ENCODE assay signal across 9 cellular contexts in genomic region chr4:38914859-38915258, GRCh38. TPM values are rescaled to one million over a fixed set of nuclear protein-coding genes. Genes with fewer than 3 reads are reported as not detected.
A peak's percentile ranks its signal among the peaks of the same experiment; 100 is the strongest.
DNase-seq lines count a peak whose midpoint lies in the region; ATAC-seq and TF ChIP-seq lines count a peak whose summit lies in the region.
"Had no signal": no experiment of that assay in that cellular context is flagged by ENCODE, and none has a peak within 500 bp of the region (broad histone marks: within the 10 kb centered on the region; RNA-seq: fewer than 3 reads in every experiment).

No MANE protein-coding gene starts in this region.

- H3K9me3 Mint-ChIP-seq in activated CD4-positive, alpha-beta T cell treated with anti-CD3 and anti-CD28 coated beads, Interleukin-2, amount 10 ng/mL, durations not matched to agents 7 days and 5 days, result no peaks in the 10 kb centered on the region
- H3K9me3 Mint-ChIP-seq in activated B cell treated with CpG ODN at 0.5 μM for 24 hours, result no peaks in the 10 kb centered on the region
- peaks cover 4% of the 10 kb centered on the region for H3K9me3 Mint-ChIP-seq in neural crest cell

- no peaks in the 10 kb centered on the region for H3K36me3 Mint-ChIP-seq in activated CD4-positive, alpha-beta T cell treated with anti-CD3 and anti-CD28 coated beads, Interleukin-2, amount 10 ng/mL, durations not matched to agents 7 days and 5 days (ENCODE audit: low read depth)
- no peaks in the 10 kb centered on the region for H3K36me3 Mint-ChIP-seq in activated B cell treated with CpG ODN at 0.5 μM for 24 hours (ENCODE audit: low read depth)
- H3K36me3 Mint-ChIP-seq in neural crest cell (ENCODE audit: low read depth), result peaks cover 6% of the 10 kb centered on the region

- peaks cover 12% of the 10 kb centered on the region for H3K4me1 Mint-ChIP-seq in activated CD4-positive, alpha-beta T cell treated with anti-CD3 and anti-CD28 coated beads, Interleukin-2, amount 10 ng/mL, durations not matched to agents 7 days and 5 days
- H3K4me1 Mint-ChIP-seq in activated B cell treated with CpG ODN at 0.5 μM for 24 hours, result peaks cover 8% of the 10 kb centered on the region
- no peaks in the 10 kb centered on the region for H3K4me1 Mint-ChIP-seq in neural crest cell

- ATAC-seq in HG02610 (IDR thresholded peaks at IDR 0.05; ENCODE audit: unreplicated experiment), result peak; percentile 69
- no peak for ATAC-seq in activated B cell treated with CpG ODN at 0.5 μM for 24 hours (ENCODE audit: low read depth)
- no peak for ATAC-seq in Right ventricle myocardium inferior

- TF ChIP-seq CTCF in activated B cell treated with CpG ODN at 0.5 μM for 24 hours (IDR thresholded peaks at IDR 0.05), result no peak
- no peak for TF ChIP-seq CTCF in neural crest cell (conservative IDR thresholded peaks at IDR 0.05)

- POLR2A ChIA-PET in activated CD4-positive, alpha-beta T cell treated with anti-CD3 and anti-CD28 coated beads, Interleukin-2, amount 10 ng/mL, durations not matched to agents 7 days and 5 days (lab: Charles Lee), result no interaction called here
- POLR2A ChIA-PET in activated B cell treated with CpG ODN at 0.5 μM for 24 hours (lab: Charles Lee), result interaction anchor here (0.6 kb wide), 1 partner anchor 439 kb away, joined by 6 read pairs; no protein-coding TSS in a partner anchor

- DNase-seq in activated CD4-positive, alpha-beta T cell treated with anti-CD3 and anti-CD28 coated beads, Interleukin-2, amount 10 ng/mL, durations not matched to agents 7 days and 5 days, result peak; percentile 21
- no peak for DNase-seq in activated CD4-positive, alpha-beta T cell treated with anti-CD3 and anti-CD28 coated beads, Interleukin-2, amount 50 U/mL, for 4 hours
- DNase-seq in activated B cell treated with CpG ODN at 0.5 μM for 24 hours (no peak), neural crest cell (ENCODE audit: low read depth, low spot score) (no peak), Right ventricle myocardium inferior (ENCODE audit: missing footprints) (no peak), NCI-H524 (lab: John Stamatoyannopoulos, UW) (no peak), SK-N-DZ (ENCODE audit: low spot score) (no peak)
- DNase-seq: midbrain had no signal

- intact Hi-C loops in activated B cell treated with CpG ODN at 0.5 μM for 24 hours (cut with micrococcal nuclease) (no loop called here), Right ventricle myocardium inferior (cut with DNase I) (no loop called here)

- peak overlapping the region; percentile 62 for H3K4me3 Mint-ChIP-seq in activated CD4-positive, alpha-beta T cell treated with anti-CD3 and anti-CD28 coated beads, Interleukin-2, amount 10 ng/mL, durations not matched to agents 7 days and 5 days
- H3K4me3 Mint-ChIP-seq in activated B cell treated with CpG ODN at 0.5 μM for 24 hours (peak overlapping the region; percentile 41), neural crest cell (no peak overlapping the region)

- H3K27ac Mint-ChIP-seq in activated CD4-positive, alpha-beta T cell treated with anti-CD3 and anti-CD28 coated beads, Interleukin-2, amount 10 ng/mL, durations not matched to agents 7 days and 5 days, result peak overlapping the region; percentile 22
- H3K27ac Mint-ChIP-seq in activated B cell treated with CpG ODN at 0.5 μM for 24 hours, result no peak overlapping the region
- peak overlapping the region; percentile 91 for H3K27ac Mint-ChIP-seq in neural crest cell (ENCODE audit: unreplicated experiment)

- CTCF ChIA-PET in activated CD4-positive, alpha-beta T cell treated with anti-CD3 and anti-CD28 coated beads, Interleukin-2, amount 10 ng/mL, durations not matched to agents 7 days and 5 days (lab: Charles Lee), result interaction anchor here (2.0 to 2.2 kb wide), 2 partner anchors 12 to 13 kb away, joined by 5 read pairs; no protein-coding TSS in a partner anchor
- CTCF ChIA-PET in activated B cell treated with CpG ODN at 0.5 μM for 24 hours (lab: Charles Lee), result interaction anchor here (1.3 to 2.7 kb wide), 2 partner anchors 12 to 155 kb away, joined by 3 to 7 read pairs; no protein-coding TSS in a partner anchor

- no peaks in the 10 kb centered on the region for H3K27me3 Mint-ChIP-seq in activated CD4-positive, alpha-beta T cell treated with anti-CD3 and anti-CD28 coated beads, Interleukin-2, amount 10 ng/mL, durations not matched to agents 7 days and 5 days
- H3K27me3 Mint-ChIP-seq in activated B cell treated with CpG ODN at 0.5 μM for 24 hours, result no peaks in the 10 kb centered on the region
- no peaks in the 10 kb centered on the region for H3K27me3 Mint-ChIP-seq in neural crest cell (ENCODE audit: low read depth)

RNA-seq across cellular contexts. Expression of gene FAM114A1, which starts 47.3 kb away (rescaled TPM):
- total RNA-seq in activated CD4-positive, alpha-beta T cell treated with anti-CD3 and anti-CD28 coated beads, Interleukin-2, amount 10 ng/mL, durations not matched to agents 7 days and 5 days, result under 1 TPM; 0.31 to 0.45 TPM
- total RNA-seq in activated B cell treated with CpG ODN at 0.5 μM for 24 hours (3.3 and 4.5 TPM in 2 replicates), neural crest cell (11.3 and 13.4 TPM in 2 replicates), Right ventricle myocardium inferior (25.3 TPM)
- 5.1 and 10.9 TPM in 2 replicates for polyA plus RNA-seq in SK-N-DZ (2014; cell fraction: cytosol; rRNA removed)
- 6.9 and 13.3 TPM in 2 replicates for polyA plus RNA-seq in SK-N-DZ (2014; cell fraction: nucleus; rRNA removed)

RNA-seq across cellular contexts. Expression of gene TLR6, which starts 58.2 kb away (rescaled TPM):
- 1 to 10 TPM; 3.2 to 3.5 TPM for total RNA-seq in activated CD4-positive, alpha-beta T cell treated with anti-CD3 and anti-CD28 coated beads, Interleukin-2, amount 10 ng/mL, durations not matched to agents 7 days and 5 days
- total RNA-seq in activated B cell treated with CpG ODN at 0.5 μM for 24 hours (59.1 and 64.7 TPM in 2 replicates), neural crest cell (0.11 and 0.19 TPM in 2 replicates), Right ventricle myocardium inferior (1.5 TPM)
- polyA plus RNA-seq in SK-N-DZ (2014; cell fraction: cytosol; rRNA removed), result not detected in 2 replicates
- polyA plus RNA-seq in SK-N-DZ (2014; cell fraction: nucleus; rRNA removed), result not detected in 2 replicates

Comparison
In these comparisons a context has a peak if more than half of its experiments do, and no peak if none do; other contexts are left out.
1. RNA of gene TLR6, which starts 58.2 kb away (total RNA-seq): 59.1 to 64.7 TPM in activated B cell treated with CpG ODN at 0.5 μM for 24 hours; 3.2 to 3.5 TPM in activated CD4-positive, alpha-beta T cell treated with anti-CD3 and anti-CD28 coated beads, Interleukin-2, amount 10 ng/mL, durations not matched to agents 7 days and 5 days, 1.5 TPM in Right ventricle myocardium inferior (single experiment) and 0.11 to 0.19 TPM in neural crest cell; every median in the first group is over 10 times any median in the second.